In genomic region chr17:27332485-27333409, GRCh38 we compare ENCODE assay signal across 8 cellular contexts. TPM values are rescaled to one million over a fixed set of nuclear protein-coding genes. Genes with fewer than 3 reads are reported as not detected.
DNase-seq lines count a peak whose midpoint lies in the region; ATAC-seq and TF ChIP-seq lines count a peak whose summit lies in the region.

No MANE protein-coding gene starts in this region.

- H3K27me3 ChIP-seq in DND-41 (ENCODE audit: insufficient read depth, low read length, poor library complexity) (no peaks in the 10 kb centered on the region), KMS-11 (ENCODE audit: insufficient read depth, low read depth) (no peaks in the 10 kb centered on the region)

- H3K9ac ChIP-seq in DND-41 (ENCODE audit: low read depth, low read length) (peak overlapping the region; percentile 54), KMS-11 (peak overlapping the region; percentile 59)

- peak overlapping the region; percentile 74 for H3K27ac ChIP-seq in DND-41 (ENCODE audit: low read length)
- peak overlapping the region; percentile 68 for H3K27ac ChIP-seq in KMS-11

- DNase-seq in DND-41, result peak; percentile 86
- DNase-seq in RPMI7951 (ENCODE audit: low read depth), result peak; percentile 96
- peak; percentile 95 for DNase-seq in fibroblast of mammary gland (ENCODE audit: low read depth)
- DNase-seq in natural killer cell treated with Interleukin-12 subunit alpha and Interleukin-12 subunit beta and Interleukin-15 and Interleukin-18, amount 100 ng/mL, for 72 hours (ENCODE audit: low spot score), result peak; percentile 96
- peak; percentile 87 for DNase-seq in stimulated activated naive CD4-positive, alpha-beta T cell treated with Interleukin-2 at 50 U/mL for 16 hours (lab: John Stamatoyannopoulos, UW)

- peak overlapping the region; percentile 87 for H2AFZ ChIP-seq in DND-41 (ENCODE audit: low read depth, low read length)
- peak overlapping the region; percentile 77 for H2AFZ ChIP-seq in KMS-11 (ENCODE audit: low read depth)

- H3K4me3 ChIP-seq in DND-41 (ENCODE audit: low read depth in 1 of 2, low read length in 2 of 2), result peak overlapping the region; percentile 8 to 60; a peak in 3 of 4 replicates
- no peak overlapping the region for H3K4me3 ChIP-seq in KMS-11 (IDR thresholded peaks at IDR 0.05; ENCODE audit: insufficient read depth, low read depth, low read length)
- H3K4me3 ChIP-seq in fibroblast of mammary gland (ENCODE audit: control insufficient read depth, low read depth, low read length), result peak overlapping the region; percentile 49

- H3K79me2 ChIP-seq in DND-41 (ENCODE audit: insufficient read depth, low read length), result no peaks in the 10 kb centered on the region
- no peaks in the 10 kb centered on the region for H3K79me2 ChIP-seq in KMS-11 (ENCODE audit: insufficient read depth, low read depth)

- peak overlapping the region; percentile 91 for H3K27ac Mint-ChIP-seq in activated T-helper 17 cell treated with anti-CD3 and anti-CD28 coated beads, Interleukin-2, amount 50 U/mL, for 72 hours
- peak overlapping the region; percentile 71 to 91 for H3K27ac Mint-ChIP-seq in natural killer cell treated with Interleukin-12 subunit alpha and Interleukin-12 subunit beta and Interleukin-15 and Interleukin-18, amount 100 ng/mL, for 72 hours

- H3K4me1 ChIP-seq in DND-41 (ENCODE audit: insufficient read depth, low read length) (peaks cover 29% of the 10 kb centered on the region), KMS-11 (ENCODE audit: low read depth, poor library complexity, severe bottlenecking) (peaks cover 24% of the 10 kb centered on the region)

- H3K4me2 ChIP-seq in DND-41 (ENCODE audit: insufficient read depth, low read length) (peak overlapping the region; percentile 88), KMS-11 (peak overlapping the region; percentile 85)

- H3K9me3 Mint-ChIP-seq in activated T-helper 17 cell treated with anti-CD3 and anti-CD28 coated beads, Interleukin-2, amount 50 U/mL, for 72 hours, result no peaks in the 10 kb centered on the region
- no peaks in the 10 kb centered on the region for H3K9me3 Mint-ChIP-seq in natural killer cell treated with Interleukin-12 subunit alpha and Interleukin-12 subunit beta and Interleukin-15 and Interleukin-18, amount 100 ng/mL, for 72 hours

- no peaks in the 10 kb centered on the region for H3K9me3 ChIP-seq in DND-41 (ENCODE audit: insufficient read depth, low read length, severe bottlenecking)

- no peaks in the 10 kb centered on the region for H3K36me3 ChIP-seq in DND-41 (ENCODE audit: insufficient read depth, low read length)
- H3K36me3 ChIP-seq in KMS-11 (ENCODE audit: insufficient read depth), result no peaks in the 10 kb centered on the region

- H4K20me1 ChIP-seq in DND-41 (ENCODE audit: insufficient read depth, low read length) (no peaks in the 10 kb centered on the region), KMS-11 (ENCODE audit: insufficient read depth) (no peaks in the 10 kb centered on the region)

- H3K4me3 Mint-ChIP-seq in activated T-helper 17 cell treated with anti-CD3 and anti-CD28 coated beads, Interleukin-2, amount 50 U/mL, for 72 hours, result peak overlapping the region; percentile 90
- peak overlapping the region; percentile 81 for H3K4me3 Mint-ChIP-seq in natural killer cell treated with Interleukin-12 subunit alpha and Interleukin-12 subunit beta and Interleukin-15 and Interleukin-18, amount 100 ng/mL, for 72 hours

- no peaks in the 10 kb centered on the region for H3K27me3 Mint-ChIP-seq in activated T-helper 17 cell treated with anti-CD3 and anti-CD28 coated beads, Interleukin-2, amount 50 U/mL, for 72 hours
- no peaks in the 10 kb centered on the region for H3K27me3 Mint-ChIP-seq in natural killer cell treated with Interleukin-12 subunit alpha and Interleukin-12 subunit beta and Interleukin-15 and Interleukin-18, amount 100 ng/mL, for 72 hours

- H3K4me1 Mint-ChIP-seq in activated T-helper 17 cell treated with anti-CD3 and anti-CD28 coated beads, Interleukin-2, amount 50 U/mL, for 72 hours, result peaks cover 10% of the 10 kb centered on the region
- H3K4me1 Mint-ChIP-seq in natural killer cell treated with Interleukin-12 subunit alpha and Interleukin-12 subunit beta and Interleukin-15 and Interleukin-18, amount 100 ng/mL, for 72 hours (ENCODE audit: low read depth in 2 of 2), result peaks cover 11 to 30% of the 10 kb centered on the region in 2 donors

- H3K36me3 Mint-ChIP-seq in activated T-helper 17 cell treated with anti-CD3 and anti-CD28 coated beads, Interleukin-2, amount 50 U/mL, for 72 hours (ENCODE audit: low read depth), result no peaks in the 10 kb centered on the region
- no peaks in the 10 kb centered on the region for H3K36me3 Mint-ChIP-seq in natural killer cell treated with Interleukin-12 subunit alpha and Interleukin-12 subunit beta and Interleukin-15 and Interleukin-18, amount 100 ng/mL, for 72 hours

- peak; percentile 84 for TF ChIP-seq CTCF in DND-41 (IDR thresholded peaks at IDR 0.05; ENCODE audit: borderline replicate concordance, extremely low read depth, low read length, poor library complexity, severe bottlenecking)
- peak; percentile 54; the same call in 1 of the 2 replicates for TF ChIP-seq CTCF in KMS-11 (conservative IDR thresholded peaks at IDR 0.05; ENCODE audit: low read depth, low read length)
- peak; percentile 60 for TF ChIP-seq CTCF in fibroblast of mammary gland (conservative IDR thresholded peaks at IDR 0.05; ENCODE audit: control insufficient read depth, insufficient read depth, low read depth, low read length)

- ATAC-seq in DND-41 (ENCODE audit: insufficient read depth, low read depth) (peak; percentile 90), GM21737 (IDR thresholded peaks at IDR 0.05; ENCODE audit: unreplicated experiment) (peak; percentile 82)
- ATAC-seq in activated T-helper 17 cell treated with anti-CD3 and anti-CD28 coated beads, Interleukin-2, amount 50 U/mL, for 72 hours (replicated peaks), result peak; percentile 93
- peak; percentile 98 for ATAC-seq in natural killer cell treated with Interleukin-12 subunit alpha and Interleukin-12 subunit beta and Interleukin-15 and Interleukin-18, amount 100 ng/mL, for 72 hours

RNA-seq across cellular contexts. Expression of gene WSB1, which starts 38.8 kb away (rescaled TPM):
- total RNA-seq in RPMI7951 (2014; rRNA removed; shearing (Covaris generic)), result 55.2 and 106 TPM in 2 replicates
- total RNA-seq in activated T-helper 17 cell treated with anti-CD3 and anti-CD28 coated beads, Interleukin-2, amount 50 U/mL, for 72 hours, result 100 to 1,000 TPM; 118 to 403 TPM
- total RNA-seq in natural killer cell treated with Interleukin-12 subunit alpha and Interleukin-12 subunit beta and Interleukin-15 and Interleukin-18, amount 100 ng/mL, for 72 hours, result 100 to 1,000 TPM; 129 to 174 TPM
